In the genomic region with DNA sequence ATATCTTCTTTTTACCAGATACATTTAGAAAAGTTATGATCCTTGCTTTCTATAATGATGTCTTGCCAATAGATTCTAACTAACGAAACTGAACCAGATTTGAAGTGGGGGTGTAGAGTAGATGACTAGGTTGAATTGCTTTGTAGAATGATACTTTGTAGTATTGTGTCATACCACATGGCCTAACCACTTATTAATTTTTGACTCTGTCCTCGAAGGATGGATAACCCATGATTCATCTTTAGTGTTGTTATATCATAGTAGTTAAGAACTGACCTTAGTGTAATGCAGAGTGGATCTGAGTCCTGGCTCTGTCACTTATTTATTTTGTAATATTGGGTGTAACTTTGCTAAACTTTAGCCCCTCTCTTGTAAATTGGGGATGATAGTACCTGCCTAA, we compare ENCODE assay signal across 13 cellular contexts. TPM values are rescaled to one million over a fixed set of nuclear protein-coding genes. Genes with fewer than 3 reads are reported as not detected.
DNase-seq lines count a peak whose midpoint lies in the region; ATAC-seq, FAIRE-seq and TF ChIP-seq lines count a peak whose summit lies in the region.
"Had no signal": no experiment of that assay in that cellular context is flagged by ENCODE, and none has a peak within 500 bp of the region (broad histone marks: within the 10 kb centered on the region; RNA-seq: fewer than 3 reads in every experiment).

No MANE protein-coding gene starts in this region.

- no peaks in the 10 kb centered on the region for H3K36me3 Mint-ChIP-seq in natural killer cell
- H3K36me3 Mint-ChIP-seq in natural killer cell treated with Interleukin-12 subunit alpha and Interleukin-12 subunit beta and Interleukin-15 and Interleukin-18, amount 100 ng/mL, for 72 hours: peaks cover 6% of the 10 kb centered on the region

- no peak for ATAC-seq in natural killer cell
- ATAC-seq in natural killer cell treated with Interleukin-12 subunit alpha and Interleukin-12 subunit beta and Interleukin-15 and Interleukin-18, amount 100 ng/mL, for 72 hours: no peak
- no peak for ATAC-seq in HG03159 (IDR thresholded peaks at IDR 0.05; ENCODE audit: unreplicated experiment)
- no peak for ATAC-seq in HG03139 (IDR thresholded peaks at IDR 0.05; ENCODE audit: unreplicated experiment)
- ATAC-seq: activated T-cell treated with anti-CD3 and anti-CD28 coated beads, Interleukin-2, amount 50 U/mL, for 4 hours; left colon; stimulated activated memory B cell treated with anti-CD40 and anti-IgM and Interleukin-4, amounts not matched to agents 10 μg/mL and 1 μg/mL and 100 μg/mL, for 72 hours had no signal

- no peaks in the 10 kb centered on the region for H3K9me3 Mint-ChIP-seq in natural killer cell
- no peaks in the 10 kb centered on the region for H3K9me3 Mint-ChIP-seq in natural killer cell treated with Interleukin-12 subunit alpha and Interleukin-12 subunit beta and Interleukin-15 and Interleukin-18, amount 100 ng/mL, for 72 hours
- H3K9me3 Mint-ChIP-seq: activated T-cell treated with anti-CD3 and anti-CD28 coated beads, Interleukin-2, amount 50 U/mL, for 4 hours; stimulated activated memory B cell treated with anti-CD40 and anti-IgM and Interleukin-4, amounts not matched to agents 10 μg/mL and 1 μg/mL and 100 μg/mL, for 72 hours had no signal

- H3K27ac Mint-ChIP-seq in natural killer cell: peak overlapping the region; percentile 24 to 76
- no peak overlapping the region for H3K27ac Mint-ChIP-seq in natural killer cell treated with Interleukin-12 subunit alpha and Interleukin-12 subunit beta and Interleukin-15 and Interleukin-18, amount 100 ng/mL, for 72 hours
- H3K27ac Mint-ChIP-seq: stimulated activated memory B cell treated with anti-CD40 and anti-IgM and Interleukin-4, amounts not matched to agents 10 μg/mL and 1 μg/mL and 100 μg/mL, for 72 hours had no signal

- peak; percentile 96 for FAIRE-seq in RCC 7860 (lab: Jason Lieb, UNC)

- H3K27me3 Mint-ChIP-seq in natural killer cell (ENCODE audit: low read depth in 2 of 2): no peaks in the 10 kb centered on the region
- no peaks in the 10 kb centered on the region for H3K27me3 Mint-ChIP-seq in natural killer cell treated with Interleukin-12 subunit alpha and Interleukin-12 subunit beta and Interleukin-15 and Interleukin-18, amount 100 ng/mL, for 72 hours
- H3K27me3 Mint-ChIP-seq: stimulated activated memory B cell treated with anti-CD40 and anti-IgM and Interleukin-4, amounts not matched to agents 10 μg/mL and 1 μg/mL and 100 μg/mL, for 72 hours had no signal

- DNase-seq in natural killer cell (no peak), RCC 7860 (ENCODE audit: low spot score) (peak; percentile 73), glomerular visceral epithelial cell (ENCODE audit: extremely low spot score) (peak; percentile 73), amygdala (lab: John Stamatoyannopoulos, UW) (no peak), GDM1 (lab: John Stamatoyannopoulos, UW) (no peak)
- DNase-seq in natural killer cell treated with Interleukin-12 subunit alpha and Interleukin-12 subunit beta and Interleukin-15 and Interleukin-18, amount 100 ng/mL, for 72 hours (ENCODE audit: low spot score): no peak
- DNase-seq: activated T-cell treated with anti-CD3 and anti-CD28 coated beads, Interleukin-2, amount 50 U/mL, for 4 hours; left colon; NCI-H345; T-helper 2 cell had no signal

- H3K4me1 Mint-ChIP-seq in natural killer cell: peaks cover 71 to 81% of the 10 kb centered on the region in 2 donors
- H3K4me1 Mint-ChIP-seq in natural killer cell treated with Interleukin-12 subunit alpha and Interleukin-12 subunit beta and Interleukin-15 and Interleukin-18, amount 100 ng/mL, for 72 hours (ENCODE audit: low read depth in 2 of 2): peaks cover 36 to 54% of the 10 kb centered on the region in 2 donors

- no peak overlapping the region for H3K4me3 Mint-ChIP-seq in natural killer cell
- no peak overlapping the region for H3K4me3 Mint-ChIP-seq in natural killer cell treated with Interleukin-12 subunit alpha and Interleukin-12 subunit beta and Interleukin-15 and Interleukin-18, amount 100 ng/mL, for 72 hours
- H3K4me3 Mint-ChIP-seq: activated T-cell treated with anti-CD3 and anti-CD28 coated beads, Interleukin-2, amount 50 U/mL, for 4 hours; stimulated activated memory B cell treated with anti-CD40 and anti-IgM and Interleukin-4, amounts not matched to agents 10 μg/mL and 1 μg/mL and 100 μg/mL, for 72 hours had no signal

- no peak for TF ChIP-seq CTCF in natural killer cell (IDR thresholded peaks at IDR 0.05)

- intact Hi-C loops in natural killer cell (cut with micrococcal nuclease): no loop called here

RNA-seq across cellular contexts. Expression of gene PHF3, which starts 4.5 kb away (rescaled TPM):
- total RNA-seq in natural killer cell: 10 to 100 TPM; 80.2 to 84.4 (median 84.0) TPM
- 10 to 100 TPM; 34.8 to 48.9 TPM for total RNA-seq in natural killer cell treated with Interleukin-12 subunit alpha and Interleukin-12 subunit beta and Interleukin-15 and Interleukin-18, amount 100 ng/mL, for 72 hours

Comparison
In these comparisons a context has a peak if more than half of its experiments do, and no peak if none do; other contexts are left out.
1. H3K27ac Mint-ChIP-seq: peak in natural killer cell (2 of 2); none in natural killer cell treated with Interleukin-12 subunit alpha and Interleukin-12 subunit beta and Interleukin-15 and Interleukin-18, amount 100 ng/mL, for 72 hours (0 of 2).
2. DNase-seq: peak in RCC 7860 (single experiment) and glomerular visceral epithelial cell (single experiment); none in natural killer cell (single experiment), natural killer cell treated with Interleukin-12 subunit alpha and Interleukin-12 subunit beta and Interleukin-15 and Interleukin-18, amount 100 ng/mL, for 72 hours (single experiment), amygdala (0 of 56) and GDM1 (single experiment).